Comparison of ENCODE assay signal across 8 cellular contexts in the genomic region with DNA sequence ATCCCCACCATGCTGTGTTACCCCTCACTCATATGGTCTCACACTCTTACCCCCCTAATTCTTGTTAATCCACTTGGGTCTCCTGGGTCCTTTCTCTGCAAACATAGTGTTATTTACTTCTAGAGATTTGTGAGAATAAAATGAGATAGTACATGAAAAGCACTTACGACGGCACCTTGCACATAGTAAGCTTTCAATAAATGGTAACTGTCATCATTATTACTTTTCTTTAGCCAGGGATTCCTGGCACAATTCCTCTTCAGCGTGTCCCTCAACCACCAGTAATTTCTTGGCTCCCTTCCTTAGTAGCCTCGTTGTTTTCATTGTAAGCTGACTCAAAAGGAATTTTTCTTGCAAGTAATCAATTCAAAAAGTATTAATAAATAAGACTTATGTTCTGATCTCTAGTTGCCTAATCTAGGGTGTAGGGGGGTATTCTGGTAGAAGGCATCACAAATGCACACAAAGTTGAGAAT. TPM values are rescaled to one million over a fixed set of nuclear protein-coding genes. Genes with fewer than 3 reads are reported as not detected.
DNase-seq lines count a peak whose midpoint lies in the region; ATAC-seq and TF ChIP-seq lines count a peak whose summit lies in the region.

No MANE protein-coding gene starts in this region.

- no peaks in the 10 kb centered on the region for H3K36me3 Mint-ChIP-seq in MCF 10A (ENCODE audit: insufficient read depth, unreplicated experiment)
- H3K36me3 Mint-ChIP-seq in naive thymus-derived CD4-positive, alpha-beta T cell = no peaks in the 10 kb centered on the region

- peaks cover 5% of the 10 kb centered on the region for H3K9me3 Mint-ChIP-seq in MCF 10A (ENCODE audit: unreplicated experiment)
- H3K9me3 Mint-ChIP-seq in naive thymus-derived CD4-positive, alpha-beta T cell = no peaks in the 10 kb centered on the region

- CTCF ChIA-PET in AG04449 (lab: Yijun Ruan, JAX) = interaction anchor here (2.7 kb wide), 1 partner anchor 15 kb away, joined by 7 read pairs; no protein-coding TSS in a partner anchor
- CTCF ChIA-PET in HEK293 (lab: Yijun Ruan, JAX) = no interaction called here
- CTCF ChIA-PET in MCF 10A (lab: Yijun Ruan, JAX) = interaction anchor here (1.4 kb wide), 1 partner anchor 15 kb away, joined by 3 read pairs; no protein-coding TSS in a partner anchor
- CTCF ChIA-PET in naive thymus-derived CD4-positive, alpha-beta T cell (lab: Charles Lee) = no interaction called here

- H3K27me3 Mint-ChIP-seq in MCF 10A (ENCODE audit: insufficient read depth, unreplicated experiment) = no peaks in the 10 kb centered on the region
- H3K27me3 Mint-ChIP-seq in naive thymus-derived CD4-positive, alpha-beta T cell = no peaks in the 10 kb centered on the region

- DNase-seq in AG04449 (ENCODE audit: low read depth, low spot score) (no peak), MCF 10A (ENCODE audit: unreplicated experiment) (peak; percentile 0), AG20443 (ENCODE audit: low spot score) (no peak), kidney glomerular epithelial cell (lab: John Stamatoyannopoulos, UW) (no peak)
- DNase-seq in naive thymus-derived CD4-positive, alpha-beta T cell = no peak

- no peaks in the 10 kb centered on the region; a peak in 1 of 3 replicates for H3K36me3 ChIP-seq in HEK293 (ENCODE audit: control insufficient read depth in 2 of 2, insufficient read depth in 1 of 2, low read length in 2 of 2)
- no peaks in the 10 kb centered on the region for H3K36me3 ChIP-seq in naive thymus-derived CD4-positive, alpha-beta T cell (ENCODE audit: control insufficient read depth in 2 of 3, insufficient read depth in 3 of 3, low read length in 3 of 3)

- peak overlapping the region; percentile 87 for H3K4me3 Mint-ChIP-seq in MCF 10A (ENCODE audit: unreplicated experiment)
- peak overlapping the region; percentile 87 to 97 (median 96) for H3K4me3 Mint-ChIP-seq in naive thymus-derived CD4-positive, alpha-beta T cell

- peak overlapping the region; percentile 65 for H3K4me3 ChIP-seq in AG04449 (ENCODE audit: low read depth, low read length)
- no peak overlapping the region; the same call in 1 of the 2 replicates for H3K4me3 ChIP-seq in HEK293 (ENCODE audit: low read depth, low read length)
- H3K4me3 ChIP-seq in naive thymus-derived CD4-positive, alpha-beta T cell (ENCODE audit: low read length) = peak overlapping the region; percentile 84

- no peak overlapping the region for H3K27ac ChIP-seq in HEK293 (ENCODE audit: extremely low read depth, low read depth, low read length)
- H3K27ac ChIP-seq in naive thymus-derived CD4-positive, alpha-beta T cell (ENCODE audit: low read depth, low read length) = no peak overlapping the region

- TF ChIP-seq CTCF in AG04449 (IDR thresholded peaks at IDR 0.05; ENCODE audit: insufficient read depth, low read length, missing control alignments) (no peak), HEK293 (tag by site-specific recombination; IDR thresholded peaks at IDR 0.05) (no peak), MCF 10A (IDR thresholded peaks at IDR 0.05; ENCODE audit: unreplicated experiment) (no peak)

- no TSS peak for BruUV-seq in MCF 10A (replicated peaks; lab: Mats Ljungman, UMichigan)

- H3K4me1 ChIP-seq in HEK293 (ENCODE audit: control insufficient read depth, insufficient read depth, low read length) = no peaks in the 10 kb centered on the region
- H3K4me1 ChIP-seq in naive thymus-derived CD4-positive, alpha-beta T cell (ENCODE audit: control insufficient read depth in 2 of 2, insufficient read depth in 2 of 2, low read length in 2 of 2) = peaks cover 0 to 7% of the 10 kb centered on the region in 2 donors

- intact Hi-C loops in MCF 10A (cut with micrococcal nuclease) = no loop called here
- intact Hi-C loops in naive thymus-derived CD4-positive, alpha-beta T cell (cut with micrococcal nuclease) = loop anchor here (1.0 to 10.0 kb wide), 3 partner anchors 46 to 414 kb away; no protein-coding TSS in a partner anchor

- peaks cover 6% of the 10 kb centered on the region for H3K4me1 Mint-ChIP-seq in MCF 10A (ENCODE audit: insufficient read depth, unreplicated experiment)
- H3K4me1 Mint-ChIP-seq in naive thymus-derived CD4-positive, alpha-beta T cell = peaks cover 0 to 22% (median 11%) of the 10 kb centered on the region in 7 donors

- H3K27ac Mint-ChIP-seq in MCF 10A (ENCODE audit: low read depth, unreplicated experiment) = peak overlapping the region; percentile 65
- peak overlapping the region; percentile 2 to 97 (median 89) for H3K27ac Mint-ChIP-seq in naive thymus-derived CD4-positive, alpha-beta T cell

- POLR2A ChIA-PET in AG04449 (lab: Yijun Ruan, JAX) (no interaction called here), HEK293 (lab: Yijun Ruan, JAX) (interaction anchor here (0.5 to 2.7 kb wide), 2 partner anchors 31 to 514 kb away, joined by 8 to 46 read pairs; a partner anchor contains a TSS), MCF 10A (lab: Yijun Ruan, JAX) (interaction anchor here (0.6 to 1.2 kb wide), 2 partner anchors 30 to 245 kb away, joined by 3 to 7 read pairs; a partner anchor contains a TSS)
- POLR2A ChIA-PET in naive thymus-derived CD4-positive, alpha-beta T cell (lab: Charles Lee) = interaction anchor here (1.3 kb wide), 1 partner anchor 413 kb away, joined by 4 read pairs; a partner anchor contains a TSS

- no peak for ATAC-seq in naive thymus-derived CD4-positive, alpha-beta T cell
- no peak for ATAC-seq in GM21381 (IDR thresholded peaks at IDR 0.05; ENCODE audit: unreplicated experiment)
- no peak for ATAC-seq in HG03097 (IDR thresholded peaks at IDR 0.05; ENCODE audit: low FRiP score, unreplicated experiment)

- no peaks in the 10 kb centered on the region for H3K27me3 ChIP-seq in naive thymus-derived CD4-positive, alpha-beta T cell (ENCODE audit: control insufficient read depth in 2 of 2, insufficient read depth in 2 of 2, low read length in 2 of 2)

- H3K9me3 ChIP-seq in HEK293 (ENCODE audit: control insufficient read depth, insufficient read depth, low read depth, low read length) = no peaks in the 10 kb centered on the region
- no peaks in the 10 kb centered on the region for H3K9me3 ChIP-seq in naive thymus-derived CD4-positive, alpha-beta T cell (ENCODE audit: control insufficient read depth in 2 of 3, low read length in 3 of 3)

TF ChIP-seq in HEK293, 187 proteins besides CTCF, POLR2A, EP300 and RAD21:
- TF ChIP-seq ZNF664 (tag by site-specific recombination; IDR thresholded peaks at IDR 0.05) (peak; percentile 98), ZNF423 (tag by site-specific recombination; IDR thresholded peaks at IDR 0.05) (no peak), SCRT1 (tag by site-specific recombination; IDR thresholded peaks at IDR 0.05; ENCODE audit: borderline replicate concordance) (no peak)
- TF ChIP-seq, protein P1, sequence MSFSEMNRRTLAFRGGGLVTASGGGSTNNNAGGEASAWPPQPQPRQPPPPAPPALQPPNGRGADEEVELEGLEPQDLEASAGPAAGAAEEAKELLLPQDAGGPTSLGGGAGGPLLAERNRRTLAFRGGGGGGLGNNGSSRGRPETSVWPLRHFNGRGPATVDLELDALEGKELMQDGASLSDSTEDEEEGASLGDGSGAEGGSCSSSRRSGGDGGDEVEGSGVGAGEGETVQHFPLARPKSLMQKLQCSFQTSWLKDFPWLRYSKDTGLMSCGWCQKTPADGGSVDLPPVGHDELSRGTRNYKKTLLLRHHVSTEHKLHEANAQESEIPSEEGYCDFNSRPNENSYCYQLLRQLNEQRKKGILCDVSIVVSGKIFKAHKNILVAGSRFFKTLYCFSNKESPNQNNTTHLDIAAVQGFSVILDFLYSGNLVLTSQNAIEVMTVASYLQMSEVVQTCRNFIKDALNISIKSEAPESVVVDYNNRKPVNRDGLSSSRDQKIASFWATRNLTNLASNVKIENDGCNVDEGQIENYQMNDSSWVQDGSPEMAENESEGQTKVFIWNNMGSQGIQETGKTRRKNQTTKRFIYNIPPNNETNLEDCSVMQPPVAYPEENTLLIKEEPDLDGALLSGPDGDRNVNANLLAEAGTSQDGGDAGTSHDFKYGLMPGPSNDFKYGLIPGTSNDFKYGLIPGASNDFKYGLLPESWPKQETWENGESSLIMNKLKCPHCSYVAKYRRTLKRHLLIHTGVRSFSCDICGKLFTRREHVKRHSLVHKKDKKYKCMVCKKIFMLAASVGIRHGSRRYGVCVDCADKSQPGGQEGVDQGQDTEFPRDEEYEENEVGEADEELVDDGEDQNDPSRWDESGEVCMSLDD (tag by site-specific recombination; IDR thresholded peaks at IDR 0.05) = peak; percentile 17; the same call in 1 of the 2 replicates
TF ChIP-seq in HEK293: peak in this region for 2.

RNA-seq across cellular contexts. Expression of a gene that starts 30.1 kb away (rescaled TPM):
- 271 and 333 TPM in 2 replicates for total RNA-seq in MCF 10A (2022)
- 100 to 1,000 TPM; 204 to 263 (median 259) TPM for total RNA-seq in naive thymus-derived CD4-positive, alpha-beta T cell
- polyA plus RNA-seq in naive thymus-derived CD4-positive, alpha-beta T cell = 100 to 1,000 TPM; 194 to 217 TPM

Comparison
In these comparisons a context has a peak if more than half of its experiments do, and no peak if none do; other contexts are left out.
1. CTCF ChIA-PET loops: an anchor here in AG04449 (2.7 kb wide) and MCF 10A (1.4 kb wide); none called in HEK293 and naive thymus-derived CD4-positive, alpha-beta T cell.